In the genomic region with DNA sequence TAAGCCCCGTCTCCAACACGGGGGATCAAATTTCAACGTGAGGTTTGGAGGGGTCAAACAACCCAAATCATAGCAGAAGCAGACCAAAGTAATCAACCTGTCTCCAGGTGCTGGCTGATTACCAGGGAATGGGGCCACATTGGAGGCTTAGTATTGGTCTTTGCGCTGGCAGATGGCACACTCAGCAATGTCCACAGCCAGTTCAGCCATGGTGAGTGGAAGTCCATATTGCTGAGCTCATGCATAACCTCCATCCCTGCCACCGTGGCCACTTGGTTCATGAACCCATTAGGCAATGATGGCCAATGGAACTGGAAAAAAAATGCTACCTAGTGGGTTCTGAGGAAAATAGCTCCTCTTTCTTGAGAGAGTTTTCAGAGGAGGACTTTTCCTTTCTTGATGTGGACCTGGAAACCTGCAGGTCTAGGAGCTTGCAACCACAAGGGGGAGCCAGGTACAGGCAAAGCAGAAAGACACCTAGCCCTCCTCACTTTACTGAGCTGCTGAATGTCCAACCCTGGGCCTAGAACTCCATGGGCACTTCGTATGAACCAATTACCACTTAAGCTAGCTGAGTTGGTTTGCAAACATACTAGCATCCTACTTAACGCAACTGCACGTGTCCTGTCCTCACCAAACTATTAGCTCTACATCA, we compare ENCODE assay signal across 8 cellular contexts.
DNase-seq lines count a peak whose midpoint lies in the region; ATAC-seq, FAIRE-seq and TF ChIP-seq lines count a peak whose summit lies in the region.

No MANE protein-coding gene starts in this region.

- in situ Hi-C loops in K562 (cut with MboI) = loop anchor here (5.0 kb wide), 1 partner anchor 249 kb away; no protein-coding TSS in a partner anchor

- no peak overlapping the region for H3K4me2 ChIP-seq in K562 (ENCODE audit: insufficient read depth, low read length)

- H3K4me3 ChIP-seq in Caco-2 (ENCODE audit: low read depth, low read length) = no peak overlapping the region
- H3K4me3 ChIP-seq in K562 = no peak overlapping the region

- no peaks in the 10 kb centered on the region for H3K9me3 Mint-ChIP-seq in Caco-2 (ENCODE audit: unreplicated experiment)

- ATAC-seq in GM19395 (IDR thresholded peaks at IDR 0.05; ENCODE audit: unreplicated experiment) (peak; percentile 84), K562 (peak; percentile 99), left colon (peak; percentile 58), HG03457 (IDR thresholded peaks at IDR 0.05; ENCODE audit: unreplicated experiment) (no peak)

- peak; percentile 58 to 76 for TF ChIP-seq CTCF in Caco-2 (IDR thresholded peaks at IDR 0.05; ENCODE audit: insufficient read depth in 1 of 2, low read depth in 1 of 2, low read length in 1 of 2, severe bottlenecking in 1 of 2, unreplicated experiment in 1 of 2)
- peak; percentile 76 to 78 (median 77) for TF ChIP-seq CTCF in K562 (IDR thresholded peaks at IDR 0.05 in 2 of 3, conservative IDR thresholded peaks at IDR 0.05 in 1 of 3; ENCODE audit: insufficient read depth in 2 of 3, low read depth in 1 of 3, low read length in 3 of 3)

- H3K27me3 ChIP-seq in Caco-2 (replicated peaks; ENCODE audit: control insufficient read depth, insufficient read depth, low read length) (no peaks in the 10 kb centered on the region), K562 (ENCODE audit: control insufficient read depth in 2 of 2, insufficient read depth in 2 of 2, low read length in 2 of 2) (no peaks in the 10 kb centered on the region; a peak in 1 of 5 replicates)

- POLR2A ChIA-PET in Caco-2 (lab: Charles Lee) (no interaction called here), K562 (lab: Yijun Ruan, JAX) (interaction anchor here (0.6 to 1.6 kb wide), 6 partner anchors 9 to 1722 kb away, joined by 3 to 6 read pairs (median 3); no protein-coding TSS in a partner anchor)

- no peak overlapping the region for H3K4me3 Mint-ChIP-seq in Caco-2 (ENCODE audit: unreplicated experiment)

- WGBS in K562 (ENCODE audit: insufficient coverage, low coverage, missing lambda C conversion rate) = under 1% methylated on average over 8 of the region's 8 CpGs

- no peaks in the 10 kb centered on the region for H3K36me3 ChIP-seq in Caco-2 (ENCODE audit: control insufficient read depth, insufficient read depth, low read length)
- H3K36me3 ChIP-seq in K562 (ENCODE audit: control insufficient read depth, insufficient read depth, low read length) = no peaks in the 10 kb centered on the region

- peak; percentile 80 to 89 for TF ChIP-seq RAD21 in K562 (CRISPR knock-in tag; conservative IDR thresholded peaks at IDR 0.05 in 1 of 2, IDR thresholded peaks at IDR 0.05 in 1 of 2)

- H4K20me1 ChIP-seq in K562 (replicated peaks; ENCODE audit: control insufficient read depth, insufficient read depth, low read length) = no peaks in the 10 kb centered on the region

- BruUV-seq in Caco-2 (replicated peaks; lab: Mats Ljungman, UMichigan) = no TSS peak
- no TSS peak for BruUV-seq in K562 (replicated peaks; lab: Mats Ljungman, UMichigan)

- H3K4me1 Mint-ChIP-seq in Caco-2 (ENCODE audit: low read depth, unreplicated experiment) = no peaks in the 10 kb centered on the region

- peaks cover 5% of the 10 kb centered on the region for H3K36me3 Mint-ChIP-seq in Caco-2 (ENCODE audit: insufficient read depth, unreplicated experiment)

- FAIRE-seq in K562 (lab: Jason Lieb, UNC) = peak; percentile 82

- H3K9me1 ChIP-seq in K562 (ENCODE audit: control insufficient read depth, insufficient read depth, low read length) = no peaks in the 10 kb centered on the region

- 0 out of 2 replicates have a peak overlapping the region, but pooled peaks have one; percentile 6 for H2AFZ ChIP-seq in K562 (ENCODE audit: low read depth, low read length)

- TF ChIP-seq EP300 in K562 (IDR thresholded peaks at IDR 0.05; ENCODE audit: low read length) = no peak

- no peaks in the 10 kb centered on the region for H3K9me3 ChIP-seq in Caco-2
- H3K9me3 ChIP-seq in K562 (replicated peaks; ENCODE audit: control insufficient read depth, insufficient read depth, low read depth, low read length) = no peaks in the 10 kb centered on the region

- intact Hi-C loops in Caco-2 (cut with micrococcal nuclease; ENCODE audit: unreplicated experiment) (loop anchor here (1.0 to 5.0 kb wide), 3 partner anchors 104 to 283 kb away; no protein-coding TSS in a partner anchor), K562 (cut with micrococcal nuclease) (loop anchor here (1.0 to 10.0 kb wide), 5 partner anchors 147 to 447 kb away; no protein-coding TSS in a partner anchor), left colon (cut with DNase I, micrococcal nuclease) (loop anchor here in 1 of 2 donors (10.0 kb wide), 1 partner anchor 247 kb away; no protein-coding TSS in a partner anchor)

- CTCF ChIA-PET in Caco-2 (lab: Charles Lee) (interaction anchor here (0.8 to 1.8 kb wide), 5 partner anchors 10 to 476 kb away, joined by 4 to 23 read pairs (median 6); no protein-coding TSS in a partner anchor), K562 (lab: Yijun Ruan, JAX; ENCODE audit: low intra/inter-chr PET ratio) (interaction anchor here (0.6 to 2.4 kb wide), 4 partner anchors 147 to 521 kb away, joined by 3 to 11 read pairs (median 4); no protein-coding TSS in a partner anchor)

- DNase-seq in Caco-2 (peak; percentile 66 to 68), HS-27A (ENCODE audit: low read depth) (peak; percentile 39), T-helper 22 cell (ENCODE audit: low read depth) (peak; percentile 33), K562 (ENCODE audit: extremely low read depth in 1 of 4, low spot score in 3 of 4) (peak; percentile 47 to 80 (median 62)), left colon (peak; percentile 40 to 78)
- DNase-seq in stimulated activated CD8-positive, alpha-beta memory T cell treated with anti-CD3 and anti-CD28 coated beads, Interleukin-15, amount 100 ng/mL, for 48 hours (ENCODE audit: low read depth in 2 of 2) = peak; percentile 28 to 38

- H3K4me1 ChIP-seq in Caco-2 (no peaks in the 10 kb centered on the region), K562 (replicated peaks in 1 of 2; ENCODE audit: control insufficient read depth in 2 of 2, insufficient read depth in 2 of 2, low read length in 2 of 2) (no peaks in the 10 kb centered on the region)

- H3K9ac ChIP-seq in K562 (ENCODE audit: insufficient read depth in 1 of 2, low read depth in 2 of 2, low read length in 2 of 2) = no peak overlapping the region

- H3K79me2 ChIP-seq in K562 (ENCODE audit: control insufficient read depth, insufficient read depth, low read length) = no peaks in the 10 kb centered on the region

- no peak overlapping the region for H3K27ac ChIP-seq in K562 (ENCODE audit: extremely low read depth, low read depth, low read length)

- H3K27me3 Mint-ChIP-seq in Caco-2 (ENCODE audit: insufficient read depth, unreplicated experiment) = peaks cover 5% of the 10 kb centered on the region

- no peak for TF ChIP-seq POLR2A in K562 (conservative IDR thresholded peaks at IDR 0.05)

- H3K27ac Mint-ChIP-seq in Caco-2 (ENCODE audit: unreplicated experiment) = no peak overlapping the region

TF ChIP-seq in K562, 482 proteins besides CTCF, POLR2A, EP300 and RAD21 (continues in another document):
- TF ChIP-seq STAG1 (CRISPR knock-in tag; IDR thresholded peaks at IDR 0.05; ENCODE audit: borderline replicate concordance) = peak; percentile 56; the same call in 1 of the 2 replicates
- TF ChIP-seq ZNF24 (IDR thresholded peaks at IDR 0.05) = peak; percentile 81
- TF ChIP-seq, protein P1, sequence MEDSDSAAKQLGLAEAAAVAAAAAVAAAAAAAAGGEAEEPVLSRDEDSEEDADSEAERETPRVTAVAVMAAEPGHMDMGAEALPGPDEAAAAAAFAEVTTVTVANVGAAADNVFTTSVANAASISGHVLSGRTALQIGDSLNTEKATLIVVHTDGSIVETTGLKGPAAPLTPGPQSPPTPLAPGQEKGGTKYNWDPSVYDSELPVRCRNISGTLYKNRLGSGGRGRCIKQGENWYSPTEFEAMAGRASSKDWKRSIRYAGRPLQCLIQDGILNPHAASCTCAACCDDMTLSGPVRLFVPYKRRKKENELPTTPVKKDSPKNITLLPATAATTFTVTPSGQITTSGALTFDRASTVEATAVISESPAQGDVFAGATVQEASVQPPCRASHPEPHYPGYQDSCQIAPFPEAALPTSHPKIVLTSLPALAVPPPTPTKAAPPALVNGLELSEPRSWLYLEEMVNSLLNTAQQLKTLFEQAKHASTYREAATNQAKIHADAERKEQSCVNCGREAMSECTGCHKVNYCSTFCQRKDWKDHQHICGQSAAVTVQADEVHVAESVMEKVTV (CRISPR knock-in tag; IDR thresholded peaks at IDR 0.05) = peak; percentile 64
- TF ChIP-seq SMC3 (conservative IDR thresholded peaks at IDR 0.05; ENCODE audit: insufficient read depth, low read depth, low read length) = peak; percentile 92
- TF ChIP-seq, protein P2, sequence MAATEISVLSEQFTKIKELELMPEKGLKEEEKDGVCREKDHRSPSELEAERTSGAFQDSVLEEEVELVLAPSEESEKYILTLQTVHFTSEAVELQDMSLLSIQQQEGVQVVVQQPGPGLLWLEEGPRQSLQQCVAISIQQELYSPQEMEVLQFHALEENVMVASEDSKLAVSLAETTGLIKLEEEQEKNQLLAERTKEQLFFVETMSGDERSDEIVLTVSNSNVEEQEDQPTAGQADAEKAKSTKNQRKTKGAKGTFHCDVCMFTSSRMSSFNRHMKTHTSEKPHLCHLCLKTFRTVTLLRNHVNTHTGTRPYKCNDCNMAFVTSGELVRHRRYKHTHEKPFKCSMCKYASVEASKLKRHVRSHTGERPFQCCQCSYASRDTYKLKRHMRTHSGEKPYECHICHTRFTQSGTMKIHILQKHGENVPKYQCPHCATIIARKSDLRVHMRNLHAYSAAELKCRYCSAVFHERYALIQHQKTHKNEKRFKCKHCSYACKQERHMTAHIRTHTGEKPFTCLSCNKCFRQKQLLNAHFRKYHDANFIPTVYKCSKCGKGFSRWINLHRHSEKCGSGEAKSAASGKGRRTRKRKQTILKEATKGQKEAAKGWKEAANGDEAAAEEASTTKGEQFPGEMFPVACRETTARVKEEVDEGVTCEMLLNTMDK (IDR thresholded peaks at IDR 0.05; ENCODE audit: borderline replicate concordance, insufficient read depth, low read depth, low read length, poor library complexity, severe bottlenecking) = peak; percentile 60
- TF ChIP-seq TCF7L2 (IDR thresholded peaks at IDR 0.05; ENCODE audit: low read depth, low read length) = no peak
